ENCODE assay signal across 20 cellular contexts in the genomic region with DNA sequence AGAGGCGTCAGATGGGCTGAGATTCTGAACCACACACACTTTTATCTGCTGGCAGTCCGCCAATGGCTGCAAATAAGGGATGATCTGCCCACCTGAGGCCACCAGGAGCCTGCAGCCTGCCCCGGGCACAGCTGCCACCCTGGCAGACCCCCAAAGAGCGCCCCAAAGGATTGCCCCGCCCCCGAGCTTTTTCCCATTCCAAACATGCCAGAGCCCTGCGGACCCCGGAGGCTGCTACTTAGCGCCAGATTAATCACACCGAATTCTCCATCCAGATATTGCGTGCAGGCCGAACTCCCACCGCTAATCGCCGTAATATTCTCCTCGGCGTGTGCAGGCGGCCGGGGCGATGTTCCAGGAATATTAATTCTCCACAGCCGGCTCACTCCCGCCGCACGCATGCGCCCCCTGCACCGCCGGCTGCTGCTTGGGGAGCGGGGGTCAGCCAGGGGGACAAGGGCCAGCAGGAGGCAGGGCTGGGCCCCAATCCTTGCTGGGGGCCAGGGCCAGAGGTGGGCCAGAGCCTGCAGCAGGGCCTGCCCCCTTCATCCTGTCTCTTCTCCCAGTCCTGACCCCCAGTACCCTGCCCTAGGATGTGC. TPM values are rescaled to one million over a fixed set of nuclear protein-coding genes. Genes with fewer than 3 reads are reported as not detected.
A peak's percentile ranks its signal among the peaks of the same experiment; 100 is the strongest.
DNase-seq lines count a peak whose midpoint lies in the region; ATAC-seq and TF ChIP-seq lines count a peak whose summit lies in the region.
"Had no signal": no experiment of that assay in that cellular context is flagged by ENCODE, and none has a peak within 500 bp of the region (broad histone marks: within the 10 kb centered on the region; RNA-seq: fewer than 3 reads in every experiment).

No MANE protein-coding gene starts in this region.

- no peak overlapping the region for H3K9ac ChIP-seq in GM23248
- no peak overlapping the region for H3K9ac ChIP-seq in smooth muscle cell (ENCODE audit: low read depth)

- H3K27ac ChIP-seq in GM23248 (no peak overlapping the region), layer of hippocampus (ENCODE audit: low read depth, low read length) (peak overlapping the region; percentile 46), smooth muscle cell (ENCODE audit: low read depth) (no peak overlapping the region)
- H3K27ac ChIP-seq: heart left ventricle, vagina had no signal

- H3F3A ChIP-seq in GM23248 (ENCODE audit: insufficient read depth) (no peaks in the 10 kb centered on the region), smooth muscle cell (ENCODE audit: low read depth) (no peaks in the 10 kb centered on the region)

- H3K4me2 ChIP-seq in GM23248 (ENCODE audit: unreplicated experiment) (no peak overlapping the region), smooth muscle cell (no peak overlapping the region)

- peak; percentile 50 for DNase-seq in Ammon's horn (ENCODE audit: low spot score)
- peak; percentile 36 for DNase-seq in GM23248
- DNase-seq in NCI-H82 treated with DMSO at 0.1 percent for 48 hours (lab: John Stamatoyannopoulos, UW; ENCODE audit: unreplicated experiment) = peak; percentile 56
- DNase-seq in mesenteric fat pad (ENCODE audit: low spot score) = no peak
- no peak for DNase-seq in smooth muscle cell (lab: John Stamatoyannopoulos, UW; ENCODE audit: unreplicated experiment)
- no peak for DNase-seq in activated naive CD8-positive, alpha-beta T cell treated with anti-CD3 and anti-CD28 coated beads, Interleukin-2, amount 50 U/mL, for 24 hours
- no peak for DNase-seq in DMS114 treated with DMSO at 0.1 percent for 48 hours (lab: John Stamatoyannopoulos, UW; ENCODE audit: unreplicated experiment)
- DNase-seq: activated B cell treated with CpG ODN at 0.5 μM for 24 hours; activated CD8-positive, alpha-beta T cell treated with anti-CD3 and anti-CD28 coated beads, Interleukin-2, amount 10 ng/mL, durations not matched to agents 7 days and 5 days; COR-L47; effector memory CD8-positive, alpha-beta T cell; GF-D8; mammary epithelial cell; NCI-H2081 treated with DMSO at 0.1 percent for 48 hours; nephron progenitor cell; T-cell had no signal

- H3K9me3 Mint-ChIP-seq in activated naive CD8-positive, alpha-beta T cell treated with anti-CD3 and anti-CD28 coated beads, Interleukin-2, amount 50 U/mL, for 24 hours = no peaks in the 10 kb centered on the region
- H3K9me3 Mint-ChIP-seq: activated B cell treated with CpG ODN at 0.5 μM for 24 hours; activated T-helper 17 cell treated with anti-CD3 and anti-CD28 coated beads, Interleukin-2, amount 50 U/mL, for 72 hours; effector memory CD8-positive, alpha-beta T cell; nephron progenitor cell; T-cell had no signal

- H3K4me3 Mint-ChIP-seq in activated naive CD8-positive, alpha-beta T cell treated with anti-CD3 and anti-CD28 coated beads, Interleukin-2, amount 50 U/mL, for 24 hours = no peak overlapping the region
- H3K4me3 Mint-ChIP-seq: activated B cell treated with CpG ODN at 0.5 μM for 24 hours; activated CD8-positive, alpha-beta T cell treated with anti-CD3 and anti-CD28 coated beads, Interleukin-2, amount 10 ng/mL, durations not matched to agents 7 days and 5 days; activated T-helper 17 cell treated with anti-CD3 and anti-CD28 coated beads, Interleukin-2, amount 50 U/mL, for 72 hours; effector memory CD8-positive, alpha-beta T cell; nephron progenitor cell; T-cell had no signal

- H3K9me3 ChIP-seq in GM23248 (ENCODE audit: low read depth) = no peaks in the 10 kb centered on the region
- no peaks in the 10 kb centered on the region for H3K9me3 ChIP-seq in smooth muscle cell (replicated peaks; ENCODE audit: low read depth)
- H3K9me3 ChIP-seq: heart left ventricle, vagina had no signal

- H3K27me3 Mint-ChIP-seq in activated naive CD8-positive, alpha-beta T cell treated with anti-CD3 and anti-CD28 coated beads, Interleukin-2, amount 50 U/mL, for 24 hours = no peaks in the 10 kb centered on the region
- H3K27me3 Mint-ChIP-seq: activated B cell treated with CpG ODN at 0.5 μM for 24 hours; activated T-helper 17 cell treated with anti-CD3 and anti-CD28 coated beads, Interleukin-2, amount 50 U/mL, for 72 hours; effector memory CD8-positive, alpha-beta T cell; T-cell had no signal

- 23 to 24% methylated on average over 28 of the region's 28 CpGs for WGBS in GM23248 (ENCODE audit: low coverage in 1 of 2, low lambda C conversion rate in 2 of 2, missing lambda C conversion rate in 2 of 2), 2 experiments
- 87% methylated on average over 24 of the region's 28 CpGs for WGBS in smooth muscle cell (ENCODE audit: low lambda C conversion rate)

- H2AFZ ChIP-seq in GM23248 (no peak overlapping the region), smooth muscle cell (ENCODE audit: low read depth) (no peak overlapping the region)

- no peak for TF ChIP-seq CTCF in smooth muscle cell (IDR thresholded peaks at IDR 0.05; ENCODE audit: borderline replicate concordance, insufficient read depth, poor library complexity, severe bottlenecking)

- no peak overlapping the region for H3K27ac Mint-ChIP-seq in activated naive CD8-positive, alpha-beta T cell treated with anti-CD3 and anti-CD28 coated beads, Interleukin-2, amount 50 U/mL, for 24 hours
- H3K27ac Mint-ChIP-seq: activated B cell treated with CpG ODN at 0.5 μM for 24 hours; activated CD8-positive, alpha-beta T cell treated with anti-CD3 and anti-CD28 coated beads, Interleukin-2, amount 10 ng/mL, durations not matched to agents 7 days and 5 days; activated T-helper 17 cell treated with anti-CD3 and anti-CD28 coated beads, Interleukin-2, amount 50 U/mL, for 72 hours; nephron progenitor cell; T-cell had no signal

- no peaks in the 10 kb centered on the region for H3K79me2 ChIP-seq in GM23248 (ENCODE audit: insufficient read depth)
- H3K79me2 ChIP-seq in smooth muscle cell (ENCODE audit: low read depth) = no peaks in the 10 kb centered on the region

- H3K36me3 ChIP-seq in GM23248 (ENCODE audit: low read depth) (no peaks in the 10 kb centered on the region), smooth muscle cell (ENCODE audit: low read depth) (no peaks in the 10 kb centered on the region)
- H3K36me3 ChIP-seq: heart left ventricle, vagina had no signal

- in situ Hi-C loops in GM23248 (cut with MboI) = no loop called here

- H3K36me3 Mint-ChIP-seq in activated naive CD8-positive, alpha-beta T cell treated with anti-CD3 and anti-CD28 coated beads, Interleukin-2, amount 50 U/mL, for 24 hours (ENCODE audit: low read depth) = no peaks in the 10 kb centered on the region
- H3K36me3 Mint-ChIP-seq: T-cell had no signal

- H3K4me3 ChIP-seq in GM23248 (no peak overlapping the region), smooth muscle cell (no peak overlapping the region)
- H3K4me3 ChIP-seq: heart left ventricle, vagina had no signal

- H3K27me3 ChIP-seq in GM23248 (replicated peaks; ENCODE audit: insufficient read depth) = 0 out of 2 replicates have a peak, but pooled peaks cover 4% of the 10 kb centered on the region
- peaks cover 1% of the 10 kb centered on the region for H3K27me3 ChIP-seq in layer of hippocampus (ENCODE audit: control insufficient read depth, insufficient read depth, low read length)
- H3K27me3 ChIP-seq in smooth muscle cell (ENCODE audit: low read depth) = no peaks in the 10 kb centered on the region
- H3K27me3 ChIP-seq: vagina had no signal

- no peak for ATAC-seq in activated naive CD8-positive, alpha-beta T cell treated with anti-CD3 and anti-CD28 coated beads, Interleukin-2, amount 50 U/mL, for 24 hours
- ATAC-seq: activated CD8-positive, alpha-beta T cell treated with anti-CD3 and anti-CD28 coated beads, Interleukin-2, amount 10 ng/mL, durations not matched to agents 7 days and 5 days; activated T-helper 17 cell treated with anti-CD3 and anti-CD28 coated beads, Interleukin-2, amount 50 U/mL, for 72 hours; effector memory CD8-positive, alpha-beta T cell; heart left ventricle; T-cell had no signal

- H3K9me2 ChIP-seq in GM23248 (ENCODE audit: insufficient read depth) = no peaks in the 10 kb centered on the region

- H4K20me1 ChIP-seq in GM23248 (ENCODE audit: insufficient read depth) = no peaks in the 10 kb centered on the region
- peaks cover 38% of the 10 kb centered on the region for H4K20me1 ChIP-seq in smooth muscle cell (ENCODE audit: low read depth)

- H3K4me1 ChIP-seq in GM23248 (ENCODE audit: insufficient read depth) (no peaks in the 10 kb centered on the region), smooth muscle cell (ENCODE audit: low read depth) (no peaks in the 10 kb centered on the region)
- H3K4me1 ChIP-seq: vagina had no signal

- peaks cover 24% of the 10 kb centered on the region for H3K4me1 Mint-ChIP-seq in activated naive CD8-positive, alpha-beta T cell treated with anti-CD3 and anti-CD28 coated beads, Interleukin-2, amount 50 U/mL, for 24 hours

RNA-seq across cellular contexts. Expression of a gene that starts 19.3 kb away (rescaled TPM):
- 17.2 and 20.6 TPM in 2 replicates for total RNA-seq in GM23248 (2014; rRNA removed; shearing (Covaris generic))
- polyA plus RNA-seq in GM23248 (2016; fragmentation: Nextera tagmentation; extraction: Ambion mirVana) = 0.56 and 0.64 TPM in 2 replicates
- total RNA-seq in mesenteric fat pad = 25.2 TPM
- total RNA-seq in smooth muscle cell = 23.3 and 26.8 TPM in 2 replicates
- 3.4 and 3.7 TPM in 2 replicates for polyA plus RNA-seq in smooth muscle cell

Comparison
In these comparisons a context has a peak if more than half of its experiments do, and no peak if none do; other contexts are left out.
1. DNase-seq: peak in Ammon's horn (single experiment), GM23248 (single experiment) and NCI-H82 treated with DMSO at 0.1 percent for 48 hours (single experiment); none in mesenteric fat pad (single experiment), smooth muscle cell (single experiment), activated naive CD8-positive, alpha-beta T cell treated with anti-CD3 and anti-CD28 coated beads, Interleukin-2, amount 50 U/mL, for 24 hours (single experiment) and DMS114 treated with DMSO at 0.1 percent for 48 hours (single experiment).